Comparison of ENCODE assay signal across 8 cellular contexts in genomic region chr10:23437987-23438546, GRCh38. TPM values are rescaled to one million over a fixed set of nuclear protein-coding genes. Genes with fewer than 3 reads are reported as not detected.
DNase-seq lines count a peak whose midpoint lies in the region; ATAC-seq and TF ChIP-seq lines count a peak whose summit lies in the region.

No MANE protein-coding gene starts in this region.

- peak overlapping the region; percentile 21 for H2BK15ac ChIP-seq in mesenchymal stem cell (ENCODE audit: low read depth, poor library complexity, severe bottlenecking)

- no peak for DNase-seq in activated naive CD4-positive, alpha-beta T cell treated with anti-CD3 and anti-CD28 coated beads, Interleukin-2, amount 10 ng/mL, durations not matched to agents 7 days and 5 days
- DNase-seq in activated naive CD4-positive, alpha-beta T cell treated with Interleukin-2 at 50 U/mL for 16 hours = no peak
- no peak for DNase-seq in MCF 10A (ENCODE audit: unreplicated experiment)
- DNase-seq in mesenchymal stem cell = no peak
- no peak for DNase-seq in upper lobe of right lung
- no peak for DNase-seq in stimulated activated CD8-positive, alpha-beta memory T cell treated with anti-CD3 and anti-CD28 coated beads, Interleukin-4, amount 100 ng/mL, for 48 hours
- DNase-seq in OCI-M2 (lab: John Stamatoyannopoulos, UW; ENCODE audit: unreplicated experiment) = no peak
- DNase-seq in posterior vena cava (ENCODE audit: low spot score) = no peak

- peak overlapping the region in 1 of 2 experiments; percentile 14 for H3K4ac ChIP-seq in mesenchymal stem cell (ENCODE audit: low read depth in 1 of 2, low read length in 2 of 2)

- POLR2A ChIA-PET in MCF 10A (lab: Yijun Ruan, JAX) = interaction anchor here (0.6 to 5.5 kb wide), 17 partner anchors 8 to 110 kb away, joined by 3 to 34 read pairs (median 4); partner anchors contain the start of gene C10orf67

- H2BK120ac ChIP-seq in mesenchymal stem cell (ENCODE audit: low read depth, low read length) = no peak overlapping the region

- H3K14ac ChIP-seq in mesenchymal stem cell (ENCODE audit: low read length in 2 of 2) = no peak overlapping the region

- no peak overlapping the region for H2AK5ac ChIP-seq in mesenchymal stem cell (ENCODE audit: low read length, severe bottlenecking)

- H3K27ac ChIP-seq in mesenchymal stem cell (ENCODE audit: low read length, poor library complexity, severe bottlenecking) (peak overlapping the region; percentile 3), upper lobe of right lung (peak overlapping the region; percentile 80)

- no peak for TF ChIP-seq CTCF in MCF 10A (IDR thresholded peaks at IDR 0.05; ENCODE audit: unreplicated experiment)
- no peak for TF ChIP-seq CTCF in upper lobe of right lung (IDR thresholded peaks at IDR 0.05)

- peaks cover 13% of the 10 kb centered on the region for H3K27me3 Mint-ChIP-seq in activated naive CD4-positive, alpha-beta T cell treated with anti-CD3 and anti-CD28 coated beads, Interleukin-2, amount 10 ng/mL, durations not matched to agents 7 days and 5 days
- H3K27me3 Mint-ChIP-seq in MCF 10A (ENCODE audit: insufficient read depth, unreplicated experiment) = no peaks in the 10 kb centered on the region

- H2BK5ac ChIP-seq in mesenchymal stem cell (ENCODE audit: low read depth, low read length, poor library complexity, severe bottlenecking) = no peak overlapping the region

- H3K4me2 ChIP-seq in mesenchymal stem cell (ENCODE audit: low read length, poor library complexity, severe bottlenecking) = no peak overlapping the region

- H3K4me1 ChIP-seq in mesenchymal stem cell (ENCODE audit: control insufficient read depth, insufficient read depth, low read depth, low read length) (peaks cover 6% of the 10 kb centered on the region), upper lobe of right lung (peaks cover 23% of the 10 kb centered on the region)

- no peaks in the 10 kb centered on the region for H3K9me3 Mint-ChIP-seq in activated naive CD4-positive, alpha-beta T cell treated with anti-CD3 and anti-CD28 coated beads, Interleukin-2, amount 10 ng/mL, durations not matched to agents 7 days and 5 days
- no peaks in the 10 kb centered on the region for H3K9me3 Mint-ChIP-seq in MCF 10A (ENCODE audit: unreplicated experiment)

- H3K4me3 Mint-ChIP-seq in activated naive CD4-positive, alpha-beta T cell treated with anti-CD3 and anti-CD28 coated beads, Interleukin-2, amount 10 ng/mL, durations not matched to agents 7 days and 5 days = peak overlapping the region; percentile 79
- H3K4me3 Mint-ChIP-seq in MCF 10A (ENCODE audit: unreplicated experiment) = peak overlapping the region; percentile 69

- peak overlapping the region in 1 of 2 experiments; percentile 77 for H3K4me3 ChIP-seq in mesenchymal stem cell (ENCODE audit: insufficient read depth in 1 of 2, low read depth in 1 of 2, low read length in 2 of 2)
- peak overlapping the region; percentile 79 for H3K4me3 ChIP-seq in upper lobe of right lung

- WGBS in mesenchymal stem cell = 96% methylated on average over 19 of the region's 20 CpGs

- peak overlapping the region; percentile 90 for H3K27ac Mint-ChIP-seq in activated naive CD4-positive, alpha-beta T cell treated with anti-CD3 and anti-CD28 coated beads, Interleukin-2, amount 10 ng/mL, durations not matched to agents 7 days and 5 days
- peak overlapping the region; percentile 41 for H3K27ac Mint-ChIP-seq in MCF 10A (ENCODE audit: low read depth, unreplicated experiment)

- H3K9ac ChIP-seq in mesenchymal stem cell (ENCODE audit: low read length) = peak overlapping the region; percentile 76

- H2AFZ ChIP-seq in mesenchymal stem cell (ENCODE audit: low read depth, low read length) = peak overlapping the region; percentile 67

- peaks cover 24% of the 10 kb centered on the region for H3K36me3 Mint-ChIP-seq in activated naive CD4-positive, alpha-beta T cell treated with anti-CD3 and anti-CD28 coated beads, Interleukin-2, amount 10 ng/mL, durations not matched to agents 7 days and 5 days
- H3K36me3 Mint-ChIP-seq in MCF 10A (ENCODE audit: insufficient read depth, unreplicated experiment) = no peaks in the 10 kb centered on the region

- peaks cover 0 to under 1% of the 10 kb centered on the region in 2 experiments for H3K36me3 ChIP-seq in mesenchymal stem cell (ENCODE audit: control insufficient read depth in 1 of 2, insufficient read depth in 2 of 2, low read depth in 1 of 2, low read length in 2 of 2)
- no peaks in the 10 kb centered on the region for H3K36me3 ChIP-seq in upper lobe of right lung

- H3K27me3 ChIP-seq in mesenchymal stem cell (ENCODE audit: control insufficient read depth in 1 of 2, insufficient read depth in 1 of 2, low read length in 2 of 2) (no peaks in the 10 kb centered on the region), upper lobe of right lung (no peaks in the 10 kb centered on the region)

- peaks cover 6% of the 10 kb centered on the region for H3K79me1 ChIP-seq in mesenchymal stem cell (replicated peaks; ENCODE audit: low read length, poor library complexity, severe bottlenecking)

- CTCF ChIA-PET in activated naive CD4-positive, alpha-beta T cell treated with anti-CD3 and anti-CD28 coated beads, Interleukin-2, amount 10 ng/mL, durations not matched to agents 7 days and 5 days (lab: Charles Lee) = interaction anchor here (1.0 to 1.1 kb wide), 2 partner anchors 75 to 113 kb away, joined by 3 read pairs; no protein-coding TSS in a partner anchor
- CTCF ChIA-PET in MCF 10A (lab: Yijun Ruan, JAX) = interaction anchor here (0.6 to 1.2 kb wide), 10 partner anchors 18 to 1623 kb away, joined by 3 to 5 read pairs (median 3); no protein-coding TSS in a partner anchor

- H4K91ac ChIP-seq in mesenchymal stem cell (ENCODE audit: low read length) = peak overlapping the region; percentile 53

- H3K9me3 ChIP-seq in mesenchymal stem cell (ENCODE audit: control insufficient read depth, low read length) (no peaks in the 10 kb centered on the region), upper lobe of right lung (no peaks in the 10 kb centered on the region)

- peak overlapping the region; percentile 72 for H4K8ac ChIP-seq in mesenchymal stem cell (ENCODE audit: low read length)

- TSS peak; percentile 61 for BruUV-seq in MCF 10A (replicated peaks; lab: Mats Ljungman, UMichigan)

- H2BK12ac ChIP-seq in mesenchymal stem cell (ENCODE audit: low read length in 2 of 2) = no peak overlapping the region

- H3K18ac ChIP-seq in mesenchymal stem cell (ENCODE audit: low read depth in 1 of 2, low read length in 2 of 2) = peak overlapping the region; percentile 55 to 88

- intact Hi-C loops in MCF 10A (cut with micrococcal nuclease) = no loop called here
- intact Hi-C loops in upper lobe of right lung (cut with DNase I) = no loop called here
- intact Hi-C loops in posterior vena cava (cut with DNase I) = no loop called here

- H3K23ac ChIP-seq in mesenchymal stem cell (ENCODE audit: low read length in 2 of 2) = no peak overlapping the region

- peaks cover 32% of the 10 kb centered on the region for H3K4me1 Mint-ChIP-seq in activated naive CD4-positive, alpha-beta T cell treated with anti-CD3 and anti-CD28 coated beads, Interleukin-2, amount 10 ng/mL, durations not matched to agents 7 days and 5 days
- H3K4me1 Mint-ChIP-seq in MCF 10A (ENCODE audit: insufficient read depth, unreplicated experiment) = peaks cover 14% of the 10 kb centered on the region

- no peak for ATAC-seq in upper lobe of right lung

RNA-seq across cellular contexts. Expression of gene OTUD1, which starts 0.8 kb away (rescaled TPM):
- 12.1 and 14.9 TPM in 2 replicates for total RNA-seq in MCF 10A (2022)
- polyA plus RNA-seq in mesenchymal stem cell (2013, experiment 1 of 2) = 4.2 TPM
- polyA plus RNA-seq in mesenchymal stem cell (2013, experiment 2 of 2) = 4.4 TPM
- 29.4 TPM for total RNA-seq in upper lobe of right lung
- total RNA-seq in posterior vena cava = 10 to 100 TPM; 11.2 to 16.9 TPM
